Comparison of ENCODE assay signal across 1 cellular context in genomic region chr20:38883081-38883980, GRCh38.
TF ChIP-seq lines count a peak whose summit lies in the region.

No MANE protein-coding gene starts in this region.

TF ChIP-seq in H1, 55 proteins besides CTCF, POLR2A, EP300 and RAD21:
- TF ChIP-seq SIN3A (conservative IDR thresholded peaks at IDR 0.05 in 1 of 2, IDR thresholded peaks at IDR 0.05 in 1 of 2; ENCODE audit: low read depth in 1 of 2, low read length in 2 of 2), result no peak
- TF ChIP-seq SIX5 (IDR thresholded peaks at IDR 0.05; ENCODE audit: low read depth, low read length), result no peak
- no peak for TF ChIP-seq SIRT6 (IDR thresholded peaks at IDR 0.05; ENCODE audit: low read length)
- TF ChIP-seq MAFK (IDR thresholded peaks at IDR 0.05; ENCODE audit: low read depth, low read length), result no peak
- no peak for TF ChIP-seq TBP (IDR thresholded peaks at IDR 0.05; ENCODE audit: low read depth, low read length)
- no peak for TF ChIP-seq CTBP2 (IDR thresholded peaks at IDR 0.05; ENCODE audit: borderline replicate concordance, insufficient read depth, insufficient read length, low read length)
TF ChIP-seq in H1: peak in this region for 0.
